Comparison of ENCODE assay signal across 1 cellular context in genomic region chr3:13878711-13879101, GRCh38.
A peak's percentile ranks its signal among the peaks of the same experiment; 100 is the strongest.
TF ChIP-seq lines count a peak whose summit lies in the region.

No MANE protein-coding gene starts in this region.

TF ChIP-seq in HEK293, 187 proteins besides CTCF, POLR2A, EP300 and RAD21 (continued from another document):
- no peak for TF ChIP-seq ZNF639 (tag by site-specific recombination; IDR thresholded peaks at IDR 0.05)
- no peak for TF ChIP-seq ZNF785 (tag by site-specific recombination; IDR thresholded peaks at IDR 0.05)
- TF ChIP-seq ZNF112 (tag by site-specific recombination; IDR thresholded peaks at IDR 0.05) = no peak
- TF ChIP-seq ZNF48 (tag by site-specific recombination; IDR thresholded peaks at IDR 0.05) = no peak
- TF ChIP-seq, protein P1, sequence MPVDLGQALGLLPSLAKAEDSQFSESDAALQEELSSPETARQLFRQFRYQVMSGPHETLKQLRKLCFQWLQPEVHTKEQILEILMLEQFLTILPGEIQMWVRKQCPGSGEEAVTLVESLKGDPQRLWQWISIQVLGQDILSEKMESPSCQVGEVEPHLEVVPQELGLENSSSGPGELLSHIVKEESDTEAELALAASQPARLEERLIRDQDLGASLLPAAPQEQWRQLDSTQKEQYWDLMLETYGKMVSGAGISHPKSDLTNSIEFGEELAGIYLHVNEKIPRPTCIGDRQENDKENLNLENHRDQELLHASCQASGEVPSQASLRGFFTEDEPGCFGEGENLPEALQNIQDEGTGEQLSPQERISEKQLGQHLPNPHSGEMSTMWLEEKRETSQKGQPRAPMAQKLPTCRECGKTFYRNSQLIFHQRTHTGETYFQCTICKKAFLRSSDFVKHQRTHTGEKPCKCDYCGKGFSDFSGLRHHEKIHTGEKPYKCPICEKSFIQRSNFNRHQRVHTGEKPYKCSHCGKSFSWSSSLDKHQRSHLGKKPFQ (tag by site-specific recombination; IDR thresholded peaks at IDR 0.05) = no peak
- TF ChIP-seq ZNF292 (tag by site-specific recombination; IDR thresholded peaks at IDR 0.05; ENCODE audit: borderline replicate concordance, low read depth) = no peak
- no peak for TF ChIP-seq SETDB1 (IDR thresholded peaks at IDR 0.05; ENCODE audit: insufficient read length, low read length)
- peak; percentile 61 for TF ChIP-seq KLF9 (tag by site-specific recombination; IDR thresholded peaks at IDR 0.05; ENCODE audit: low read depth)
- TF ChIP-seq HOXA7 (CRISPR knock-in tag; IDR thresholded peaks at IDR 0.05; ENCODE audit: borderline replicate concordance) = no peak
- TF ChIP-seq SALL2 (tag by site-specific recombination; IDR thresholded peaks at IDR 0.05; ENCODE audit: borderline replicate concordance) = no peak
- TF ChIP-seq, protein P2, sequence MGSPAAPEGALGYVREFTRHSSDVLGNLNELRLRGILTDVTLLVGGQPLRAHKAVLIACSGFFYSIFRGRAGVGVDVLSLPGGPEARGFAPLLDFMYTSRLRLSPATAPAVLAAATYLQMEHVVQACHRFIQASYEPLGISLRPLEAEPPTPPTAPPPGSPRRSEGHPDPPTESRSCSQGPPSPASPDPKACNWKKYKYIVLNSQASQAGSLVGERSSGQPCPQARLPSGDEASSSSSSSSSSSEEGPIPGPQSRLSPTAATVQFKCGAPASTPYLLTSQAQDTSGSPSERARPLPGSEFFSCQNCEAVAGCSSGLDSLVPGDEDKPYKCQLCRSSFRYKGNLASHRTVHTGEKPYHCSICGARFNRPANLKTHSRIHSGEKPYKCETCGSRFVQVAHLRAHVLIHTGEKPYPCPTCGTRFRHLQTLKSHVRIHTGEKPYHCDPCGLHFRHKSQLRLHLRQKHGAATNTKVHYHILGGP (tag by site-specific recombination; IDR thresholded peaks at IDR 0.05) = no peak
- no peak for TF ChIP-seq ZNF138 (tag by site-specific recombination; IDR thresholded peaks at IDR 0.05; ENCODE audit: borderline replicate concordance)
- no peak for TF ChIP-seq ZNF174 (tag by site-specific recombination; IDR thresholded peaks at IDR 0.05)
- no peak for TF ChIP-seq ZFP3 (tag by site-specific recombination; IDR thresholded peaks at IDR 0.05; ENCODE audit: low read depth)
- no peak for TF ChIP-seq ZNF394 (tag by site-specific recombination; IDR thresholded peaks at IDR 0.05; ENCODE audit: borderline replicate concordance)
- no peak for TF ChIP-seq IKZF3 (tag by site-specific recombination; IDR thresholded peaks at IDR 0.05)
- TF ChIP-seq PRDM2 (tag by site-specific recombination; IDR thresholded peaks at IDR 0.05; ENCODE audit: borderline replicate concordance) = no peak
- no peak for TF ChIP-seq TRIM28 (IDR thresholded peaks at IDR 0.05; ENCODE audit: borderline replicate concordance, low read length)
- TF ChIP-seq ZNF155 (tag by site-specific recombination; IDR thresholded peaks at IDR 0.05) = no peak
- TF ChIP-seq ZNF23 (tag by site-specific recombination; IDR thresholded peaks at IDR 0.05; ENCODE audit: borderline replicate concordance) = no peak
- TF ChIP-seq ZNF776 (tag by site-specific recombination; IDR thresholded peaks at IDR 0.05; ENCODE audit: borderline replicate concordance) = no peak
- no peak for TF ChIP-seq ZNF560 (tag by site-specific recombination; IDR thresholded peaks at IDR 0.05; ENCODE audit: borderline replicate concordance)
- no peak for TF ChIP-seq ZNF121 (tag by site-specific recombination; IDR thresholded peaks at IDR 0.05)
- TF ChIP-seq ZNF626 (tag by site-specific recombination; IDR thresholded peaks at IDR 0.05) = no peak
- TF ChIP-seq ZNF610 (tag by site-specific recombination; IDR thresholded peaks at IDR 0.05; ENCODE audit: borderline replicate concordance) = no peak
- TF ChIP-seq ZNF660 (tag by site-specific recombination; IDR thresholded peaks at IDR 0.05) = no peak
- no peak for TF ChIP-seq ZFP41 (tag by site-specific recombination; IDR thresholded peaks at IDR 0.05; ENCODE audit: borderline replicate concordance)
- no peak for TF ChIP-seq ZNF558 (tag by site-specific recombination; IDR thresholded peaks at IDR 0.05)
- TF ChIP-seq ZNF600 (tag by site-specific recombination; IDR thresholded peaks at IDR 0.05) = peak; percentile 11
- TF ChIP-seq ZNF398 (tag by site-specific recombination; IDR thresholded peaks at IDR 0.05) = no peak
- no peak for TF ChIP-seq ZNF571 (tag by site-specific recombination; IDR thresholded peaks at IDR 0.05)
